Comparison of ENCODE assay signal across 9 cellular contexts in the genomic region with DNA sequence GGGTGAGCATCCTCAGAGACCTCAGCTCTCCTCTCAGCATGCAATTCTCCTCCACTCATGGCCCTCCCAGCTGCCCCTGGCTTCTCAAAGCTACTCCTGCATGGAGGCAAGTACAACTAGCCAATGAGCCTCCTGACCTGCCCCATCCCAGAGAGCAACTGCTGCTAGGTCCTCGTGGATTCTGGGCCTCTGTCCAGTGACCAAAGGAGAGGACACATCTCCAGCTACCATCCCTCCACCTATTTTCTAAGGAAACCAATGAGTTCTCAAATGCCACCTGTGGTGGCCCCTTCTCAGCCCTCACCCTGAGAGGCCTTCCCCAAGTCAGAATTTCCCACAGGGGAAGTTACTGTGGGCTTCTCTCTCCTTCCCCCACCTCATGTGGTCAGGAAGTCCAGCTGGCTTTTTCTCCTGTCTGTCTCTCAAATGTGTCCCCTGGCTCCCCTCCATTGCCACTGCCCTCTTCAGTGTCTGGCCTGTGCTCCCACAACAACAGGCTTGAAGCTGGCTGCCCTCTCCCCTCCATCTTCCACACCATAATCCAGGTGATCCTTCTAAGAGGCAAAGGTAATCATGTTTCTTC. TPM values are rescaled to one million over a fixed set of nuclear protein-coding genes. Genes with fewer than 3 reads are reported as not detected.
DNase-seq lines count a peak whose midpoint lies in the region; ATAC-seq and TF ChIP-seq lines count a peak whose summit lies in the region.
"Had no signal": no experiment of that assay in that cellular context is flagged by ENCODE, and none has a peak within 500 bp of the region (broad histone marks: within the 10 kb centered on the region; RNA-seq: fewer than 3 reads in every experiment).

No MANE protein-coding gene starts in this region.

- ATAC-seq in activated naive CD4-positive, alpha-beta T cell treated with anti-CD3 and anti-CD28 coated beads, Interleukin-2, amount 50 U/mL, for 72 hours: no peak
- ATAC-seq in foreskin keratinocyte (no peak), HG02840 (IDR thresholded peaks at IDR 0.05; ENCODE audit: low FRiP score, unreplicated experiment) (no peak)

- H3K27ac ChIP-seq in SJCRH30: peak overlapping the region; percentile 97
- peak overlapping the region; percentile 100 for H3K27ac ChIP-seq in foreskin keratinocyte
- peak overlapping the region; percentile 3 for H3K27ac ChIP-seq in subcutaneous abdominal adipose tissue (ENCODE audit: low read depth, low read length)
- H3K27ac ChIP-seq in WERI-Rb-1: no peak overlapping the region

- no peaks in the 10 kb centered on the region for H3K27me3 ChIP-seq in SJCRH30
- no peaks in the 10 kb centered on the region for H3K27me3 ChIP-seq in foreskin keratinocyte
- H3K27me3 ChIP-seq in subcutaneous abdominal adipose tissue (ENCODE audit: control insufficient read depth in 5 of 5, insufficient read depth in 4 of 5, low read length in 5 of 5): peaks cover 0 to 3% (median 0%) of the 10 kb centered on the region in 5 donors
- no peaks in the 10 kb centered on the region for H3K27me3 ChIP-seq in WERI-Rb-1 (ENCODE audit: insufficient read depth, low read depth, severe bottlenecking)

- H3K4me1 ChIP-seq in SJCRH30: peaks cover 54% of the 10 kb centered on the region
- H3K4me1 ChIP-seq in foreskin keratinocyte: peaks cover 29% of the 10 kb centered on the region
- peaks cover 6 to 48% (median 34%) of the 10 kb centered on the region in 5 donors for H3K4me1 ChIP-seq in subcutaneous abdominal adipose tissue (ENCODE audit: control insufficient read depth in 5 of 5, insufficient read depth in 5 of 5, low read length in 5 of 5)

- H3K27me3 Mint-ChIP-seq in osteocyte (ENCODE audit: unreplicated experiment): no peaks in the 10 kb centered on the region

- H3K9me3 ChIP-seq in SJCRH30 (replicated peaks): no peaks in the 10 kb centered on the region
- H3K9me3 ChIP-seq in subcutaneous abdominal adipose tissue (ENCODE audit: control insufficient read depth in 5 of 5, low read length in 5 of 5): no peaks in the 10 kb centered on the region
- no peaks in the 10 kb centered on the region for H3K9me3 ChIP-seq in WERI-Rb-1 (ENCODE audit: severe bottlenecking)

- peaks cover 0 to 12% of the 10 kb centered on the region in 2 donors for H3K36me3 Mint-ChIP-seq in activated naive CD4-positive, alpha-beta T cell treated with anti-CD3 and anti-CD28 coated beads, Interleukin-2, amount 50 U/mL, for 72 hours
- H3K36me3 Mint-ChIP-seq in osteocyte (ENCODE audit: unreplicated experiment): no peaks in the 10 kb centered on the region

- DNase-seq in activated naive CD4-positive, alpha-beta T cell treated with anti-CD3 and anti-CD28 coated beads, Interleukin-2, amount 50 U/mL, for 72 hours (ENCODE audit: low spot score in 2 of 2): no peak
- DNase-seq in activated naive CD4-positive, alpha-beta T cell (lab: John Stamatoyannopoulos, UW): no peak
- DNase-seq in SJCRH30: peak; percentile 53 to 77
- DNase-seq in foreskin keratinocyte: no peak
- no peak for DNase-seq in WERI-Rb-1
- no peak for DNase-seq in osteocyte (ENCODE audit: extremely low spot score, unreplicated experiment)
- DNase-seq: effector CD8-positive, alpha-beta T cell had no signal

- H3K36me3 ChIP-seq in SJCRH30: no peaks in the 10 kb centered on the region
- H3K36me3 ChIP-seq in subcutaneous abdominal adipose tissue (ENCODE audit: control insufficient read depth in 5 of 5, insufficient read depth in 5 of 5, low read length in 5 of 5): no peaks in the 10 kb centered on the region
- no peaks in the 10 kb centered on the region for H3K36me3 ChIP-seq in WERI-Rb-1

- no peak overlapping the region for H3K9ac ChIP-seq in subcutaneous abdominal adipose tissue (ENCODE audit: low read length in 5 of 5)

- TF ChIP-seq CTCF in foreskin keratinocyte (conservative IDR thresholded peaks at IDR 0.05) (no peak), WERI-Rb-1 (IDR thresholded peaks at IDR 0.05; ENCODE audit: low read depth, low read length) (no peak), osteocyte (IDR thresholded peaks at IDR 0.05) (no peak)

- H3K4me3 ChIP-seq in SJCRH30: no peak overlapping the region
- H3K4me3 ChIP-seq in subcutaneous abdominal adipose tissue (ENCODE audit: low read depth in 1 of 5, low read length in 5 of 5): no peak overlapping the region
- no peak overlapping the region for H3K4me3 ChIP-seq in WERI-Rb-1 (ENCODE audit: low read depth, low read length)

- H3K27ac Mint-ChIP-seq in activated naive CD4-positive, alpha-beta T cell treated with anti-CD3 and anti-CD28 coated beads, Interleukin-2, amount 50 U/mL, for 72 hours: peak overlapping the region; percentile 0 to 44
- H3K27ac Mint-ChIP-seq in osteocyte (ENCODE audit: unreplicated experiment): no peak overlapping the region

- H3K4me3 Mint-ChIP-seq in osteocyte (ENCODE audit: unreplicated experiment): no peak overlapping the region

- peaks cover 37% of the 10 kb centered on the region for H3K4me1 Mint-ChIP-seq in osteocyte (ENCODE audit: unreplicated experiment)

- H3K9me3 Mint-ChIP-seq in activated naive CD4-positive, alpha-beta T cell treated with anti-CD3 and anti-CD28 coated beads, Interleukin-2, amount 50 U/mL, for 72 hours: peaks cover 0 to 7% of the 10 kb centered on the region in 2 donors
- no peaks in the 10 kb centered on the region for H3K9me3 Mint-ChIP-seq in osteocyte (ENCODE audit: unreplicated experiment)

RNA-seq across cellular contexts. Expression of a gene that starts 43.0 kb away (rescaled TPM):
- under 1 TPM; 0.64 to 0.98 TPM for total RNA-seq in activated naive CD4-positive, alpha-beta T cell treated with anti-CD3 and anti-CD28 coated beads, Interleukin-2, amount 50 U/mL, for 72 hours
- 0.35 and 1.2 TPM in 2 replicates for total RNA-seq in SJCRH30 (2014; rRNA removed; shearing (Covaris generic))
- total RNA-seq in foreskin keratinocyte: not detected in 2 replicates
- polyA plus RNA-seq in foreskin keratinocyte: not detected in 2 replicates
- not detected in 2 replicates for total RNA-seq in osteocyte

Comparison
In these comparisons a context has a peak if more than half of its experiments do, and no peak if none do; other contexts are left out.
1. DNase-seq: peak in SJCRH30 (2 of 2); none in activated naive CD4-positive, alpha-beta T cell treated with anti-CD3 and anti-CD28 coated beads, Interleukin-2, amount 50 U/mL, for 72 hours (0 of 2), activated naive CD4-positive, alpha-beta T cell (0 of 4), foreskin keratinocyte (0 of 2), WERI-Rb-1 (single experiment) and osteocyte (single experiment).